ENCODE assay signal across 10 cellular contexts in the genomic region with DNA sequence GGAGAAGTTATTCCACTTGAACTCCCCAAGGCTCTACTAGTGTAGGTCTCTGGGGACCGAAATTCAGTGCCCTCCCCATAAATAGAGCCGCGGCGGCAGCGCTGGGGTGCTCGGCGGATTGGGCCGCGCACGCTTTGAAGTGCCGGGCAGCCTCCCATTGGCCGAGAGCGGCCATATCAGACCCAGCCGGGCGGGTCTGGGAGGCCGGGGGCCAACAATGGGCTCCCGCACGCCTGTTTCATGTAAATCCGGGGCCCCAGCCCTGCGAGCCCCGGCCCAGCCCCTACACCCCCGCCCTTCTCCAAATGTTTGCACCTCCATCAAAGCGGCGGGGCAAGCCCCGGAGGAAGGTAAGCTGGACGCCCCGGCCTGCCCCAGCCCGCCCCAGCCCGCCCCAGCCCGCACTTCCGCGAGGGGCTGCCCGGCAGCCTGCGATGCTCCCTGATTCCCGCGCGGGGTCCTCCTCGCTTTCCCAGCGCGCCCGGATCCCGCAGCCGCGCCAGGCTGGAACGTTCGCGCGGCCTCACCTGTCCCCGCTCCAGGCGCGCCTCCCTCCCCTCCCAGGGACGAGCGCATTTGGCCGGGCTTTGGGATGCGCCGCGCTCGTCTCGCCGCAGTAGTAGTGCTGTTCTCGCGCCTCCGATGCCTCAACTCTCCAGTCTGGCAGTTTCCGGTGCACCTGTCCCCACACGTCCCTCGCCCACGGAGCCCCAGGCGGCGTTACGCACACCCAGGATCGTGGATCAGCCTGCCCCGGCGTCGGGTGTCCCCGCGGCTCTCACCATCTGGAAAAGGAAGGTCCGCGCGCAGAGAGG. TPM values are rescaled to one million over a fixed set of nuclear protein-coding genes. Genes with fewer than 3 reads are reported as not detected.
A peak's percentile ranks its signal among the peaks of the same experiment; 100 is the strongest.
DNase-seq lines count a peak whose midpoint lies in the region; ATAC-seq and TF ChIP-seq lines count a peak whose summit lies in the region.
"Had no signal": no experiment of that assay in that cellular context is flagged by ENCODE, and none has a peak within 500 bp of the region (broad histone marks: within the 10 kb centered on the region; RNA-seq: fewer than 3 reads in every experiment).

A gene with protein sequence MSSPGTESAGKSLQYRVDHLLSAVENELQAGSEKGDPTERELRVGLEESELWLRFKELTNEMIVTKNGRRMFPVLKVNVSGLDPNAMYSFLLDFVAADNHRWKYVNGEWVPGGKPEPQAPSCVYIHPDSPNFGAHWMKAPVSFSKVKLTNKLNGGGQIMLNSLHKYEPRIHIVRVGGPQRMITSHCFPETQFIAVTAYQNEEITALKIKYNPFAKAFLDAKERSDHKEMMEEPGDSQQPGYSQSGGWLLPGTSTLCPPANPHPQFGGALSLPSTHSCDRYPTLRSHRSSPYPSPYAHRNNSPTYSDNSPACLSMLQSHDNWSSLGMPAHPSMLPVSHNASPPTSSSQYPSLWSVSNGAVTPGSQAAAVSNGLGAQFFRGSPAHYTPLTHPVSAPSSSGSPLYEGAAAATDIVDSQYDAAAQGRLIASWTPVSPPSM (minus strand): TSS at position 51 of the 815 bp plus-strand sequence. CDS start 260 bp downstream, outside the sequence.

- no peak for DNase-seq in CD4-positive, alpha-beta T cell
- DNase-seq in activated T-helper 1 cell treated with anti-CD3 and anti-CD28 coated beads, Interleukin-12 subunit alpha, Interleukin-12 subunit beta, Interleukin-2, Interleukin-4 antibody, amounts not matched to agents 30 ng/mL and 10 ng/mL and 1 ng/mL, durations not matched to agents 14 hours and 24 hours and 36 hours (ENCODE audit: low spot score): no peak
- DNase-seq in mesothelial cell of epicardium (ENCODE audit: low spot score in 2 of 2, unreplicated experiment in 2 of 2): peak in 1 of 2 experiments; percentile 45
- no peak for DNase-seq in GOT3 (lab: John Stamatoyannopoulos, UW)
- no peak for DNase-seq in NCI-H1436 treated with DMSO at 0.1 percent for 48 hours (lab: John Stamatoyannopoulos, UW)
- no peak for DNase-seq in activated effector memory CD4-positive, alpha-beta T cell treated with anti-CD3 and anti-CD28 coated beads, Interleukin-2, amount 50 U/mL, for 16 hours
- no peak for DNase-seq in activated CD4-positive, CD25-positive, alpha-beta regulatory T cell treated with anti-CD3 and anti-CD28 coated beads, Interleukin-2, amount 50 U/mL, for 72 hours
- DNase-seq: hippocampal formation had no signal

- intact Hi-C loops in CD4-positive, alpha-beta T cell (cut with DNase I, micrococcal nuclease): no loop called here
- intact Hi-C loops in activated T-helper 1 cell treated with anti-CD3 and anti-CD28 coated beads, Interleukin-12 subunit alpha, Interleukin-12 subunit beta, Interleukin-2, Interleukin-4 antibody, amounts not matched to agents 30 ng/mL and 10 ng/mL and 1 ng/mL, durations not matched to agents 14 hours and 24 hours and 36 hours (cut with micrococcal nuclease): loop anchor here (2.0 to 10.0 kb wide), 3 partner anchors 85 to 493 kb away; no protein-coding TSS in a partner anchor

- H3K9me3 ChIP-seq in CD4-positive, alpha-beta T cell (ENCODE audit: control insufficient read depth, low read length): no peaks in the 10 kb centered on the region

- CTCF ChIA-PET in CD4-positive, alpha-beta T cell (lab: Charles Lee): no interaction called here

- peaks cover 44% of the 10 kb centered on the region for H3K27me3 Mint-ChIP-seq in CD4-positive, alpha-beta T cell
- peaks cover 57% of the 10 kb centered on the region for H3K27me3 Mint-ChIP-seq in activated T-helper 1 cell treated with anti-CD3 and anti-CD28 coated beads, Interleukin-12 subunit alpha, Interleukin-12 subunit beta, Interleukin-2, Interleukin-4 antibody, amounts not matched to agents 30 ng/mL and 10 ng/mL and 1 ng/mL, durations not matched to agents 14 hours and 24 hours and 36 hours (ENCODE audit: insufficient read depth)
- H3K27me3 Mint-ChIP-seq in mesothelial cell of epicardium (ENCODE audit: low read depth): peaks cover 48% of the 10 kb centered on the region

- H3K4me1 Mint-ChIP-seq in CD4-positive, alpha-beta T cell (ENCODE audit: low read depth): no peaks in the 10 kb centered on the region
- peaks cover 5% of the 10 kb centered on the region for H3K4me1 Mint-ChIP-seq in activated T-helper 1 cell treated with anti-CD3 and anti-CD28 coated beads, Interleukin-12 subunit alpha, Interleukin-12 subunit beta, Interleukin-2, Interleukin-4 antibody, amounts not matched to agents 30 ng/mL and 10 ng/mL and 1 ng/mL, durations not matched to agents 14 hours and 24 hours and 36 hours (ENCODE audit: low read depth)
- H3K4me1 Mint-ChIP-seq in mesothelial cell of epicardium: peaks cover 16% of the 10 kb centered on the region

- H3K9me3 Mint-ChIP-seq in CD4-positive, alpha-beta T cell: no peaks in the 10 kb centered on the region
- H3K9me3 Mint-ChIP-seq in activated T-helper 1 cell treated with anti-CD3 and anti-CD28 coated beads, Interleukin-12 subunit alpha, Interleukin-12 subunit beta, Interleukin-2, Interleukin-4 antibody, amounts not matched to agents 30 ng/mL and 10 ng/mL and 1 ng/mL, durations not matched to agents 14 hours and 24 hours and 36 hours: no peaks in the 10 kb centered on the region
- H3K9me3 Mint-ChIP-seq in mesothelial cell of epicardium: no peaks in the 10 kb centered on the region

- no peak within 1 kb of the TSS for H3K27ac ChIP-seq in CD4-positive, alpha-beta T cell (ENCODE audit: low read depth, low read length)
- H3K27ac ChIP-seq: KMS-11 had no signal

- peaks cover 87% of the 10 kb centered on the region for H3K27me3 ChIP-seq in CD4-positive, alpha-beta T cell (ENCODE audit: control insufficient read depth, insufficient read depth, low read length)

- peak within 1 kb of the TSS; percentile 30 for H3K4me3 Mint-ChIP-seq in CD4-positive, alpha-beta T cell
- peak within 1 kb of the TSS; percentile 64 for H3K4me3 Mint-ChIP-seq in activated T-helper 1 cell treated with anti-CD3 and anti-CD28 coated beads, Interleukin-12 subunit alpha, Interleukin-12 subunit beta, Interleukin-2, Interleukin-4 antibody, amounts not matched to agents 30 ng/mL and 10 ng/mL and 1 ng/mL, durations not matched to agents 14 hours and 24 hours and 36 hours
- H3K4me3 Mint-ChIP-seq in mesothelial cell of epicardium: peak within 1 kb of the TSS; percentile 68

- no peaks in the 10 kb centered on the region for H3K36me3 Mint-ChIP-seq in CD4-positive, alpha-beta T cell (ENCODE audit: low read depth)
- no peaks in the 10 kb centered on the region for H3K36me3 Mint-ChIP-seq in activated T-helper 1 cell treated with anti-CD3 and anti-CD28 coated beads, Interleukin-12 subunit alpha, Interleukin-12 subunit beta, Interleukin-2, Interleukin-4 antibody, amounts not matched to agents 30 ng/mL and 10 ng/mL and 1 ng/mL, durations not matched to agents 14 hours and 24 hours and 36 hours (ENCODE audit: low read depth)
- no peaks in the 10 kb centered on the region for H3K36me3 Mint-ChIP-seq in mesothelial cell of epicardium

- no peak for ATAC-seq in CD4-positive, alpha-beta T cell (ENCODE audit: poor library complexity)
- ATAC-seq in GM19452 (IDR thresholded peaks at IDR 0.05; ENCODE audit: unreplicated experiment): peak; percentile 53

- H3K27ac Mint-ChIP-seq in CD4-positive, alpha-beta T cell: no peak within 1 kb of the TSS
- peak within 1 kb of the TSS; percentile 34 for H3K27ac Mint-ChIP-seq in activated T-helper 1 cell treated with anti-CD3 and anti-CD28 coated beads, Interleukin-12 subunit alpha, Interleukin-12 subunit beta, Interleukin-2, Interleukin-4 antibody, amounts not matched to agents 30 ng/mL and 10 ng/mL and 1 ng/mL, durations not matched to agents 14 hours and 24 hours and 36 hours
- no peak within 1 kb of the TSS for H3K27ac Mint-ChIP-seq in mesothelial cell of epicardium

- POLR2A ChIA-PET in CD4-positive, alpha-beta T cell (lab: Charles Lee): no interaction called here

- no peak for TF ChIP-seq CTCF in CD4-positive, alpha-beta T cell (IDR thresholded peaks at IDR 0.05)
- TF ChIP-seq CTCF in mesothelial cell of epicardium (IDR thresholded peaks at IDR 0.05; ENCODE audit: unreplicated experiment): no peak

RNA-seq across cellular contexts. Expression of the gene that starts here (rescaled TPM):
- not detected for total RNA-seq in CD4-positive, alpha-beta T cell
- not detected in 2 replicates for total RNA-seq in activated T-helper 1 cell treated with anti-CD3 and anti-CD28 coated beads, Interleukin-12 subunit alpha, Interleukin-12 subunit beta, Interleukin-2, Interleukin-4 antibody, amounts not matched to agents 30 ng/mL and 10 ng/mL and 1 ng/mL, durations not matched to agents 14 hours and 24 hours and 36 hours
- not detected in 3 replicates for total RNA-seq in mesothelial cell of epicardium
